8 cellular contexts compared by ENCODE assay signal in genomic region chr9:34646211-34647083, GRCh38. TPM values are rescaled to one million over a fixed set of nuclear protein-coding genes. Genes with fewer than 3 reads are reported as not detected.
DNase-seq lines count a peak whose midpoint lies in the region; ATAC-seq and TF ChIP-seq lines count a peak whose summit lies in the region.

GALT (plus strand) TSS chr9:34646675; CDS start chr9:34646705, 30 bp downstream.

- in situ Hi-C loops in GM13977 (cut with MboI; ENCODE audit: low pct_unique_long_range_greater_than_20kb, low sequenced_read_pairs, unreplicated experiment), result no loop called here

- H3K9me3 Mint-ChIP-seq in T-helper 1 cell treated with Interleukin-12 subunit alpha and Interleukin-12 subunit beta and Interleukin-4 antibody, amounts not matched to agents 30 μg/mL and 1 μg/mL, for 36 hours, result no peaks in the 10 kb centered on the region

- peaks cover 31% of the 10 kb centered on the region for H3K36me3 Mint-ChIP-seq in T-helper 1 cell treated with Interleukin-12 subunit alpha and Interleukin-12 subunit beta and Interleukin-4 antibody, amounts not matched to agents 30 μg/mL and 1 μg/mL, for 36 hours (ENCODE audit: low read depth)

- DNase-seq in GM13977 (ENCODE audit: low spot score) (peak; percentile 97), NCI-H1436 treated with DMSO at 0.1 percent for 48 hours (lab: John Stamatoyannopoulos, UW) (peak; percentile 37), amniotic stem cell (lab: John Stamatoyannopoulos, UW) (peak; percentile 64), left cardiac atrium (peak; percentile 95), prostate gland (ENCODE audit: low spot score) (peak; percentile 89), ureter (ENCODE audit: low spot score) (peak; percentile 96)

- H3K9me3 ChIP-seq in prostate gland, result no peaks in the 10 kb centered on the region

- H3K27ac Mint-ChIP-seq in T-helper 1 cell treated with Interleukin-12 subunit alpha and Interleukin-12 subunit beta and Interleukin-4 antibody, amounts not matched to agents 30 μg/mL and 1 μg/mL, for 36 hours, result peak within 1 kb of the TSS; percentile 81

- peaks cover 4 to 5% of the 10 kb centered on the region in 2 donors for H3K36me3 ChIP-seq in prostate gland

- intact Hi-C loops in left cardiac atrium (cut with DNase I) (no loop called here), prostate gland (cut with DNase I) (no loop called here)

- peak within 1 kb of the TSS; percentile 91 for H3K4me3 Mint-ChIP-seq in T-helper 1 cell treated with Interleukin-12 subunit alpha and Interleukin-12 subunit beta and Interleukin-4 antibody, amounts not matched to agents 30 μg/mL and 1 μg/mL, for 36 hours

- H3K27me3 ChIP-seq in prostate gland (replicated peaks; ENCODE audit: insufficient read depth), result no peaks in the 10 kb centered on the region

- peak within 1 kb of the TSS; percentile 78 to 80 for H3K27ac ChIP-seq in prostate gland

- TF ChIP-seq CTCF in GM13977 (IDR thresholded peaks at IDR 0.05; ENCODE audit: extremely low read depth, insufficient read depth, missing control alignments) (peak; percentile 55), prostate gland (IDR thresholded peaks at IDR 0.05) (peak; percentile 21 to 64 (median 46))

- 5% methylated on average over 41 of the region's 43 CpGs for WGBS in prostate gland

- H3K27me3 Mint-ChIP-seq in T-helper 1 cell treated with Interleukin-12 subunit alpha and Interleukin-12 subunit beta and Interleukin-4 antibody, amounts not matched to agents 30 μg/mL and 1 μg/mL, for 36 hours (ENCODE audit: low read depth), result no peaks in the 10 kb centered on the region

- peaks cover 25% of the 10 kb centered on the region for H3K4me1 Mint-ChIP-seq in T-helper 1 cell treated with Interleukin-12 subunit alpha and Interleukin-12 subunit beta and Interleukin-4 antibody, amounts not matched to agents 30 μg/mL and 1 μg/mL, for 36 hours (ENCODE audit: low read depth)

- H3K4me3 ChIP-seq in prostate gland, result peak within 1 kb of the TSS; percentile 52 to 55

- peaks cover 8% of the 10 kb centered on the region for H3K4me1 ChIP-seq in prostate gland (replicated peaks)

- TF ChIP-seq POLR2A in prostate gland (IDR thresholded peaks at IDR 0.05), result peak; percentile 59

- ATAC-seq in HG02852 (IDR thresholded peaks at IDR 0.05; ENCODE audit: unreplicated experiment) (peak; percentile 85), left cardiac atrium (peak; percentile 87 to 89)

RNA-seq across cellular contexts. Expression of gene GALT, which starts in this region (rescaled TPM):
- total RNA-seq in left cardiac atrium (10 to 100 TPM; 36.9 to 37.9 TPM), prostate gland (10 to 100 TPM; 55.2 to 55.9 TPM), ureter (52.7 TPM)

Comparison
In these comparisons a context has a peak if more than half of its experiments do, and no peak if none do; other contexts are left out.
1. Peak in every context shown above with its lines: DNase-seq, ATAC-seq, H3K4me3 ChIP-seq and H3K27ac ChIP-seq.
2. DNase-seq: peak in every context shown above with its lines; median percentile 97 in GM13977; 96 in ureter; 95 in left cardiac atrium; 89 in prostate gland; 64 in amniotic stem cell; 37 in NCI-H1436 treated with DMSO at 0.1 percent for 48 hours.